23 cellular contexts compared by ENCODE assay signal in the genomic region with DNA sequence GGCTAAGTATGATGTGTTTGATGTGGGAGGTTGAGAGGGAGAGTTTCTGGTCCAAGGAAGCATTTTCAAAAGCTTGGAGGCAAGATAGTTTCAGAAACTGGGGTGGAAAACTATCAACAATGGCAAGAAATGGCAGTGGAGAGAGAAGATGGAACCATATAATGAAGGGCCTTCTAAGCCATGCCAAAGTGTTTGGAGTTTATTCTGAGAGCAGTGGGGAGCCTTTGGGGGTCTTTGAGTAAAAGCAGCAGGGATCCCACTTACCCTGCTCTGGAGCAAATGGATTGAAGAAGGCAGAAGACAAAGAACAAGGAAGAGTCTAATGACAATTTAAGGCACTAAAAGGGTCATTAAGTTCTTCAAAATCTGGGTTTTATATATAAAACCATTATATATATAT.
DNase-seq lines count a peak whose midpoint lies in the region; ATAC-seq and TF ChIP-seq lines count a peak whose summit lies in the region.
"Had no signal": no experiment of that assay in that cellular context is flagged by ENCODE, and none has a peak within 500 bp of the region (broad histone marks: within the 10 kb centered on the region; RNA-seq: fewer than 3 reads in every experiment).

No MANE protein-coding gene starts in this region.

- TF ChIP-seq CTCF in endodermal cell (conservative IDR thresholded peaks at IDR 0.05): no peak

- H3K14ac ChIP-seq in neuronal stem cell (ENCODE audit: low read length): no peak overlapping the region

- ATAC-seq in activated CD4-positive, alpha-beta T cell treated with anti-CD3 and anti-CD28 coated beads for 36 hours: no peak
- ATAC-seq in HG03460 (IDR thresholded peaks at IDR 0.05; ENCODE audit: unreplicated experiment): no peak
- ATAC-seq in HG02938 (IDR thresholded peaks at IDR 0.05; ENCODE audit: unreplicated experiment): no peak

- H3K27ac Mint-ChIP-seq in activated CD4-positive, alpha-beta T cell treated with anti-CD3 and anti-CD28 coated beads for 36 hours: peak overlapping the region; percentile 38
- no peak overlapping the region for H3K27ac Mint-ChIP-seq in endodermal cell

- no peak overlapping the region for H2BK5ac ChIP-seq in neuronal stem cell (ENCODE audit: low read length)

- H3K27me3 ChIP-seq in endodermal cell (ENCODE audit: control insufficient read depth, insufficient read depth, low read length, poor library complexity, severe bottlenecking) (no peaks in the 10 kb centered on the region), neuronal stem cell (ENCODE audit: control insufficient read depth in 3 of 3, insufficient read depth in 3 of 3, low read depth in 1 of 3, low read length in 3 of 3) (no peaks in the 10 kb centered on the region)

- CTCF ChIA-PET in activated CD4-positive, alpha-beta T cell treated with anti-CD3 and anti-CD28 coated beads for 36 hours (lab: Charles Lee): interaction anchor here (1.7 kb wide), 1 partner anchor 9 kb away, joined by 3 read pairs; no protein-coding TSS in a partner anchor

- H3K4me3 ChIP-seq in endodermal cell (ENCODE audit: low read length): no peak overlapping the region
- H3K4me3 ChIP-seq in neuronal stem cell (ENCODE audit: low read length in 2 of 2): no peak overlapping the region
- H3K4me3 ChIP-seq: PC-9, SK-N-MC had no signal

- H2BK15ac ChIP-seq in neuronal stem cell (ENCODE audit: low read length): no peak overlapping the region

- H2BK12ac ChIP-seq in neuronal stem cell (ENCODE audit: low read length): no peak overlapping the region

- intact Hi-C loops in activated CD4-positive, alpha-beta T cell treated with anti-CD3 and anti-CD28 coated beads for 36 hours (cut with DNase I, micrococcal nuclease): no loop called here

- H3K4me3 Mint-ChIP-seq in activated CD4-positive, alpha-beta T cell treated with anti-CD3 and anti-CD28 coated beads for 36 hours: no peak overlapping the region
- no peak overlapping the region for H3K4me3 Mint-ChIP-seq in endodermal cell
- H3K4me3 Mint-ChIP-seq: CD8-positive, alpha-beta memory T cell had no signal

- H3K27ac ChIP-seq in endodermal cell (ENCODE audit: low read depth, low read length) (peak overlapping the region; percentile 8), neuronal stem cell (replicated peaks; ENCODE audit: low read length) (no peak overlapping the region)
- H3K27ac ChIP-seq: PC-9, SK-N-MC had no signal

- H3K27me3 Mint-ChIP-seq in activated CD4-positive, alpha-beta T cell treated with anti-CD3 and anti-CD28 coated beads for 36 hours: no peaks in the 10 kb centered on the region
- H3K27me3 Mint-ChIP-seq in endodermal cell (ENCODE audit: insufficient read depth): no peaks in the 10 kb centered on the region
- H3K27me3 Mint-ChIP-seq: CD8-positive, alpha-beta memory T cell had no signal

- H3K36me3 ChIP-seq in endodermal cell (ENCODE audit: control insufficient read depth, insufficient read depth, low read length): peaks cover 15% of the 10 kb centered on the region
- H3K36me3 ChIP-seq in neuronal stem cell (replicated peaks in 1 of 2; ENCODE audit: control insufficient read depth in 2 of 2, insufficient read depth in 2 of 2, low read length in 2 of 2): peaks cover 0 to 27% of the 10 kb centered on the region in 2 donors

- H3K9ac ChIP-seq in endodermal cell (ENCODE audit: extremely low read depth, low read length, poor library complexity, severe bottlenecking): no peak overlapping the region
- no peak overlapping the region for H3K9ac ChIP-seq in neuronal stem cell (ENCODE audit: low read depth, low read length, poor library complexity)

- H3K79me1 ChIP-seq in neuronal stem cell (ENCODE audit: low read depth, low read length): no peaks in the 10 kb centered on the region

- H3K4me1 ChIP-seq in endodermal cell (ENCODE audit: control insufficient read depth, insufficient read depth, low read length) (peaks cover 5% of the 10 kb centered on the region), neuronal stem cell (ENCODE audit: control insufficient read depth in 2 of 2, insufficient read depth in 1 of 2, low read depth in 1 of 2, low read length in 2 of 2) (peaks cover 0 to 4% of the 10 kb centered on the region in 2 donors)

- no peak for DNase-seq in activated CD4-positive, alpha-beta T cell treated with anti-CD3 and anti-CD28 coated beads for 36 hours
- no peak for DNase-seq in activated CD4-positive, alpha-beta T cell treated with anti-CD3 and anti-CD28 coated beads for 1 hour
- DNase-seq in ELF-1 (ENCODE audit: low read depth, low spot score) (peak; percentile 30), endodermal cell (no peak), neuronal stem cell (ENCODE audit: low spot score) (peak; percentile 24)
- DNase-seq: 8988T; AML-193; C1 segment of cervical spinal cord; CD8-positive, alpha-beta memory T cell; GDM1; Karpas-422; MV-4-11; NCI-H1105 treated with DMSO at 0.1 percent for 48 hours; NCI-H2029 treated with DMSO at 0.1 percent for 48 hours; NCI-H2171 treated with DMSO at 0.1 percent for 48 hours; NCI-H446; NCI-H526; PC-9; RPMI8226; SHP77 had no signal

- no peak overlapping the region for H2AK5ac ChIP-seq in neuronal stem cell (ENCODE audit: low read depth, low read length)

- no peak overlapping the region for H4K8ac ChIP-seq in neuronal stem cell (ENCODE audit: low read depth, low read length)

- H3K9me3 ChIP-seq in endodermal cell (ENCODE audit: control insufficient read depth, low read length): no peaks in the 10 kb centered on the region
- H3K9me3 ChIP-seq in neuronal stem cell (replicated peaks in 1 of 2; ENCODE audit: control insufficient read depth in 2 of 2, insufficient read depth in 1 of 2, low read depth in 1 of 2, low read length in 2 of 2): peaks cover 0 to 3% of the 10 kb centered on the region in 2 donors

- H2BK120ac ChIP-seq in neuronal stem cell (ENCODE audit: low read depth, low read length): no peak overlapping the region

- H3K18ac ChIP-seq in neuronal stem cell (ENCODE audit: low read length): no peak overlapping the region

- no peak overlapping the region for H3K4ac ChIP-seq in neuronal stem cell (ENCODE audit: low read length)

- no peaks in the 10 kb centered on the region for H3K4me1 Mint-ChIP-seq in activated CD4-positive, alpha-beta T cell treated with anti-CD3 and anti-CD28 coated beads for 36 hours
- H3K4me1 Mint-ChIP-seq in endodermal cell: peaks cover 20% of the 10 kb centered on the region

- H3K36me3 Mint-ChIP-seq in activated CD4-positive, alpha-beta T cell treated with anti-CD3 and anti-CD28 coated beads for 36 hours (ENCODE audit: low read depth): peaks cover 15% of the 10 kb centered on the region
- peaks cover 12% of the 10 kb centered on the region for H3K36me3 Mint-ChIP-seq in endodermal cell (ENCODE audit: low read depth)

- no peak overlapping the region for H3K23ac ChIP-seq in neuronal stem cell (ENCODE audit: low read depth, low read length, poor library complexity)

- no peak overlapping the region for H4K91ac ChIP-seq in neuronal stem cell (ENCODE audit: low read depth, low read length, poor library complexity)

- no peaks in the 10 kb centered on the region for H3K9me3 Mint-ChIP-seq in activated CD4-positive, alpha-beta T cell treated with anti-CD3 and anti-CD28 coated beads for 36 hours (ENCODE audit: low read depth)
- peaks cover 6% of the 10 kb centered on the region for H3K9me3 Mint-ChIP-seq in endodermal cell
- H3K9me3 Mint-ChIP-seq: CD8-positive, alpha-beta memory T cell had no signal

- H3K4me2 ChIP-seq in neuronal stem cell (ENCODE audit: insufficient read depth, low read length, poor library complexity, severe bottlenecking): no peak overlapping the region
- H3K4me2 ChIP-seq: PC-9 had no signal

- H2AFZ ChIP-seq in neuronal stem cell (ENCODE audit: low read length): no peak overlapping the region
- H2AFZ ChIP-seq: PC-9 had no signal

- POLR2A ChIA-PET in activated CD4-positive, alpha-beta T cell treated with anti-CD3 and anti-CD28 coated beads for 36 hours (lab: Charles Lee): no interaction called here

Comparison
In these comparisons a context has a peak if more than half of its experiments do, and no peak if none do; other contexts are left out.
1. DNase-seq: peak in ELF-1 (single experiment) and neuronal stem cell (single experiment); none in activated CD4-positive, alpha-beta T cell treated with anti-CD3 and anti-CD28 coated beads for 36 hours (single experiment), activated CD4-positive, alpha-beta T cell treated with anti-CD3 and anti-CD28 coated beads for 1 hour (single experiment) and endodermal cell (single experiment).